ENCODE assay signal across 8 cellular contexts in the genomic region with DNA sequence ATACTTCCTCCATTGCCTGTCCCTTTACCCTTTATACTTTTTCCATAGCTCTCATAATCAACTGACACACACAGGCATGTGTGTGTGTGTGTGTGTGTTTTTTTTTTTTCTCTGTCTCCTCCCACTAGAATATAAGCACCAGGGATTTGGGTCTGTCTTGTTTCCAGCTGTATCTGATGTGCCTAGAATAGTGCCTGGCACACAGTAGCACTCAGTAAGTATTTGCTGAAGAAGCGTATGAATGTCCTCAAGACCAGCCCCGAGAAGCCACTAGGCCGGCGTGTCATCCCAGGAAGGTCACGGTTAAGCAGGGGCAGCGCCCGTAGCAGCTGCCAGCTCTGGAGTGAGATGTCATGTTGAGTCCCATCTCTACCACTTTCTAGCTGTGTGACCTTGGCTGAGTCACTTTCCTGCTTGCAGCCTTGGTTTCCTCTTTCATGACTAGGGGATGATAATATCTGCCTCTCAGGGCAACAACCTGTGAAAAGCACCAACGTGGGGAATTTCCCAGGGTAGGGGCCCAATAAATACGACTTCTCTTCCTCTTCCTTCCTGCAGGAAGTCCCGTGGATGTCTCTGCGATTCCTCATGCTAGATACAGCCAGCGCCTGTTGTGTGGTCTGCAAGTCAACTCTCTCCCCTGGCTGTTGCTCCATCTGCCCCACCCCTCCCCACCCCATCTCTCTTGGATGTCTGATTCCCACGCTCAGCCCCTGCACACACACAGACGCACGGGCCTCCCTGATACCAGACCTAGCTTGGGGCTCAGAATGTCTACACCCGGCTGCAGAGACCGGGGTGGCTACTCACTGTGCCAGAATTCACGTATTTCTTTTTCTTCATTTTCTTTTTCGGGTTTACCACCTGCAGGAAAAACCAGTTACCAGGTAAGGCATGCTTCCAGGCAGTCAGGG. TPM values are rescaled to one million over a fixed set of nuclear protein-coding genes. Genes with fewer than 3 reads are reported as not detected.
DNase-seq lines count a peak whose midpoint lies in the region; ATAC-seq, FAIRE-seq and TF ChIP-seq lines count a peak whose summit lies in the region.

No MANE protein-coding gene starts in this region.

- no peaks in the 10 kb centered on the region for H3K9me3 Mint-ChIP-seq in MCF 10A (ENCODE audit: unreplicated experiment)
- no peaks in the 10 kb centered on the region for H3K9me3 Mint-ChIP-seq in natural killer cell treated with Interleukin-12 subunit alpha and Interleukin-12 subunit beta and Interleukin-15 and Interleukin-18, amount 100 ng/mL, for 72 hours

- peak; percentile 77 for FAIRE-seq in RCC 7860 (lab: Jason Lieb, UNC)

- intact Hi-C loops in MCF 10A (cut with micrococcal nuclease) (no loop called here), breast epithelium (cut with DNase I; ENCODE audit: low total_unique reads) (loop anchor here (10.0 kb wide), 1 partner anchor 121 kb away; no protein-coding TSS in a partner anchor), sigmoid colon (cut with DNase I) (loop anchor here (5.0 kb wide), 2 partner anchors 73 to 333 kb away; no protein-coding TSS in a partner anchor), esophagus muscularis mucosa (cut with DNase I) (loop anchor here (5.0 kb wide), 1 partner anchor 68 kb away; no protein-coding TSS in a partner anchor)

- peak; percentile 91 to 95 for ATAC-seq in natural killer cell treated with Interleukin-12 subunit alpha and Interleukin-12 subunit beta and Interleukin-15 and Interleukin-18, amount 100 ng/mL, for 72 hours

- TF ChIP-seq POLR2A in breast epithelium (IDR thresholded peaks at IDR 0.05) (no peak), sigmoid colon (IDR thresholded peaks at IDR 0.05) (no peak), esophagus muscularis mucosa (IDR thresholded peaks at IDR 0.05; ENCODE audit: low read depth) (no peak)

- no peaks in the 10 kb centered on the region for H3K36me3 ChIP-seq in breast epithelium
- H3K36me3 ChIP-seq in sigmoid colon: no peaks in the 10 kb centered on the region
- H3K36me3 ChIP-seq in esophagus muscularis mucosa: no peaks in the 10 kb centered on the region

- H3K36me3 Mint-ChIP-seq in MCF 10A (ENCODE audit: insufficient read depth, unreplicated experiment): no peaks in the 10 kb centered on the region
- H3K36me3 Mint-ChIP-seq in natural killer cell treated with Interleukin-12 subunit alpha and Interleukin-12 subunit beta and Interleukin-15 and Interleukin-18, amount 100 ng/mL, for 72 hours: no peaks in the 10 kb centered on the region

- POLR2A ChIA-PET in MCF 10A (lab: Yijun Ruan, JAX): interaction anchor here (0.6 to 1.0 kb wide), 3 partner anchors 9 to 431 kb away, joined by 3 read pairs; no protein-coding TSS in a partner anchor

- no peaks in the 10 kb centered on the region for H3K27me3 Mint-ChIP-seq in MCF 10A (ENCODE audit: insufficient read depth, unreplicated experiment)
- H3K27me3 Mint-ChIP-seq in natural killer cell treated with Interleukin-12 subunit alpha and Interleukin-12 subunit beta and Interleukin-15 and Interleukin-18, amount 100 ng/mL, for 72 hours: no peaks in the 10 kb centered on the region

- no peak overlapping the region for H3K4me3 Mint-ChIP-seq in MCF 10A (ENCODE audit: unreplicated experiment)
- peak overlapping the region; percentile 87 for H3K4me3 Mint-ChIP-seq in natural killer cell treated with Interleukin-12 subunit alpha and Interleukin-12 subunit beta and Interleukin-15 and Interleukin-18, amount 100 ng/mL, for 72 hours

- H3K4me1 Mint-ChIP-seq in MCF 10A (ENCODE audit: insufficient read depth, unreplicated experiment): peaks cover 16% of the 10 kb centered on the region
- peaks cover 64 to 72% of the 10 kb centered on the region in 2 donors for H3K4me1 Mint-ChIP-seq in natural killer cell treated with Interleukin-12 subunit alpha and Interleukin-12 subunit beta and Interleukin-15 and Interleukin-18, amount 100 ng/mL, for 72 hours (ENCODE audit: low read depth in 2 of 2)

- H3K9me3 ChIP-seq in breast epithelium (no peaks in the 10 kb centered on the region), sigmoid colon (no peaks in the 10 kb centered on the region), esophagus muscularis mucosa (peaks cover 0 to 2% (median under 1%) of the 10 kb centered on the region in 4 donors)

- no peaks in the 10 kb centered on the region for H3K27me3 ChIP-seq in breast epithelium
- no peaks in the 10 kb centered on the region for H3K27me3 ChIP-seq in sigmoid colon
- no peaks in the 10 kb centered on the region for H3K27me3 ChIP-seq in esophagus muscularis mucosa

- CTCF ChIA-PET in MCF 10A (lab: Yijun Ruan, JAX): interaction anchor here (0.6 to 1.1 kb wide), 4 partner anchors 23 to 141 kb away, joined by 3 to 4 read pairs (median 3); a partner anchor contains a TSS

- TF ChIP-seq CTCF in MCF 10A (IDR thresholded peaks at IDR 0.05; ENCODE audit: unreplicated experiment): no peak
- TF ChIP-seq CTCF in breast epithelium (IDR thresholded peaks at IDR 0.05): no peak
- no peak for TF ChIP-seq CTCF in sigmoid colon (IDR thresholded peaks at IDR 0.05)
- TF ChIP-seq CTCF in esophagus muscularis mucosa (IDR thresholded peaks at IDR 0.05): no peak

- WGBS in sigmoid colon, 2 donors: 38 to 47% methylated on average over 19 of the region's 19 CpGs
- 72% methylated on average over 19 of the region's 19 CpGs for WGBS in esophagus muscularis mucosa

- H3K4me3 ChIP-seq in breast epithelium (no peak overlapping the region), sigmoid colon (no peak overlapping the region), esophagus muscularis mucosa (no peak overlapping the region)

- H3K4me1 ChIP-seq in breast epithelium (peaks cover 0 to 7% of the 10 kb centered on the region in 2 donors), sigmoid colon (peaks cover 0 to 8% (median 6%) of the 10 kb centered on the region in 4 donors), esophagus muscularis mucosa (peaks cover 3 to 28% (median 16%) of the 10 kb centered on the region in 4 donors)

- no TSS peak for BruUV-seq in MCF 10A (replicated peaks; lab: Mats Ljungman, UMichigan)

- no peak overlapping the region for H3K27ac Mint-ChIP-seq in MCF 10A (ENCODE audit: low read depth, unreplicated experiment)
- peak overlapping the region; percentile 97 to 98 for H3K27ac Mint-ChIP-seq in natural killer cell treated with Interleukin-12 subunit alpha and Interleukin-12 subunit beta and Interleukin-15 and Interleukin-18, amount 100 ng/mL, for 72 hours

- TF ChIP-seq EP300 in sigmoid colon (IDR thresholded peaks at IDR 0.05): no peak
- TF ChIP-seq EP300 in esophagus muscularis mucosa (IDR thresholded peaks at IDR 0.05): no peak

- H3K27ac ChIP-seq in breast epithelium (peak overlapping the region in 1 of 2 donors; percentile 9), substantia nigra (ENCODE audit: low read depth, low read length, poor library complexity, severe bottlenecking) (no peak overlapping the region), sigmoid colon (no peak overlapping the region), esophagus muscularis mucosa (replicated peaks in 1 of 4) (no peak overlapping the region)

- DNase-seq in MCF 10A (ENCODE audit: unreplicated experiment) (peak; percentile 46), breast epithelium (ENCODE audit: low spot score in 2 of 2) (no peak), RCC 7860 (ENCODE audit: low spot score) (peak; percentile 95), substantia nigra (lab: John Stamatoyannopoulos, UW) (no peak), sigmoid colon (no peak), esophagus muscularis mucosa (ENCODE audit: extremely low spot score) (no peak)
- peak; percentile 65 for DNase-seq in activated T-helper 9 cell treated with anti-CD3 and anti-CD28 coated beads, Interleukin-2, amount 50 U/mL, for 16 hours (ENCODE audit: low read depth)
- peak; percentile 93 for DNase-seq in natural killer cell treated with Interleukin-12 subunit alpha and Interleukin-12 subunit beta and Interleukin-15 and Interleukin-18, amount 100 ng/mL, for 72 hours (ENCODE audit: low spot score)

RNA-seq across cellular contexts. Expression of a gene that starts 58.1 kb away (rescaled TPM):
- total RNA-seq in MCF 10A (2022) (0.09 TPM in 1 of 2 replicates, not detected in the other), breast epithelium (1 to 10 TPM in 1 of 3 donors, under 1 TPM in 2; under 0.01 to 1.9 (median 0.29) TPM), sigmoid colon (under 1 TPM in 1 of 4 donors, not detected in 3; 0.71 TPM), esophagus muscularis mucosa (1 to 10 TPM in 2 of 4 donors, under 1 TPM in 2; 0.19 to 1.5 (median 0.94) TPM)
- 1 to 10 TPM; 4.1 to 7.9 TPM for total RNA-seq in natural killer cell treated with Interleukin-12 subunit alpha and Interleukin-12 subunit beta and Interleukin-15 and Interleukin-18, amount 100 ng/mL, for 72 hours
- polyA plus RNA-seq in sigmoid colon: under 1 TPM; under 0.01 to 0.23 (median 0.10) TPM

Comparison
In these comparisons a context has a peak if more than half of its experiments do, and no peak if none do; other contexts are left out.
1. DNase-seq: peak in MCF 10A (single experiment), RCC 7860 (single experiment), activated T-helper 9 cell treated with anti-CD3 and anti-CD28 coated beads, Interleukin-2, amount 50 U/mL, for 16 hours (single experiment) and natural killer cell treated with Interleukin-12 subunit alpha and Interleukin-12 subunit beta and Interleukin-15 and Interleukin-18, amount 100 ng/mL, for 72 hours (single experiment); none in breast epithelium (0 of 2), substantia nigra (0 of 49), sigmoid colon (single experiment) and esophagus muscularis mucosa (single experiment).